In the genomic region with DNA sequence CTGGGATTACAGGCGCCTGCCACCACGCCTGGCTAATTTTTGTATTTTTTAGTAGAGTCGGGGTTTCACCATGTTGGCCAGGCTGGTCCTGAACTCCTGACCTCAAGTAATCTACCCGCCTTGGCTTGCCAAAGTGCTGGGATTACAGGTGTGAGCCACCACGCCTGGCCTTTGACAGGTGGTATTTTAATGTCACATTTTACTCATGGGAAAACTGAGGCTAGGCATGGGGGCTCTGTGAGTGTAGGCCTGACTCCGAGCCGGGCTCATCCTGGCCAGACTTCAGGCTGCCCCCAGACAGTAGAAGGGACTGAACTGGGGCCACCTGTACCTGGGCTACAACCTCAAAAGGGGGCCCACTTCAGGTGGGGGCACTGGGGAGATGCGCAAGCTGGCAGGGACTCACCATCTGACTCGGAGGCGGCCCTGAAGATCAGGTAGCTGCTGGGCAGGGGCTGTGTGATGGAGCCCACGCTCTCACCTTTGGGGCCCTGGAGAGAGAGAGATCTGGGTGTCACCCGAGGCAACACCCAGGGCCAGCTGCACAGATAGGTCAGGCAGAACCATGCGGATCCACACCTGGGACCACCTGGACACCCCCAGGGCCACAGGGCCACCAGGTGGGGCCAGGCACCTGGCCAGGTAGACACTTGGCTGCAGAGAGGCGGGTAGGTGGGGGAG, we compare ENCODE assay signal across 20 cellular contexts. TPM values are rescaled to one million over a fixed set of nuclear protein-coding genes. Genes with fewer than 3 reads are reported as not detected.
DNase-seq lines count a peak whose midpoint lies in the region; ATAC-seq and TF ChIP-seq lines count a peak whose summit lies in the region.
"Had no signal": no experiment of that assay in that cellular context is flagged by ENCODE, and none has a peak within 500 bp of the region (broad histone marks: within the 10 kb centered on the region; RNA-seq: fewer than 3 reads in every experiment).

No MANE protein-coding gene starts in this region.

- TF ChIP-seq POLR2A in uterus (IDR thresholded peaks at IDR 0.05), result no peak

- H3K4me1 ChIP-seq in left ventricle myocardium inferior (peaks cover 24% of the 10 kb centered on the region), uterus (peaks cover 6 to 16% of the 10 kb centered on the region in 2 donors), Caco-2 (no peaks in the 10 kb centered on the region)
- H3K4me1 ChIP-seq: BE2C had no signal

- H3K9me3 ChIP-seq in left ventricle myocardium inferior (replicated peaks) (peaks cover 10% of the 10 kb centered on the region), uterus (no peaks in the 10 kb centered on the region), Caco-2 (peaks cover 11% of the 10 kb centered on the region)
- H3K9me3 ChIP-seq: BE2C had no signal

- intact Hi-C loops in natural killer cell (cut with micrococcal nuclease), result no loop called here
- intact Hi-C loops in left ventricle myocardium inferior (cut with micrococcal nuclease), result loop anchor here (10.0 kb wide), 2 partner anchors 56 to 96 kb away; a partner anchor contains a TSS
- intact Hi-C loops in posterior vena cava (cut with DNase I), result no loop called here
- intact Hi-C loops in uterus (cut with DNase I; ENCODE audit: low total_unique reads), result no loop called here
- intact Hi-C loops in Caco-2 (cut with micrococcal nuclease; ENCODE audit: unreplicated experiment), result no loop called here

- no peaks in the 10 kb centered on the region for H3K9me3 Mint-ChIP-seq in natural killer cell
- no peaks in the 10 kb centered on the region for H3K9me3 Mint-ChIP-seq in natural killer cell treated with Interleukin-12 subunit alpha and Interleukin-12 subunit beta and Interleukin-15 and Interleukin-18, amount 100 ng/mL, for 72 hours
- H3K9me3 Mint-ChIP-seq in HFFc6, result peaks cover 17% of the 10 kb centered on the region
- no peaks in the 10 kb centered on the region for H3K9me3 Mint-ChIP-seq in osteocyte (ENCODE audit: unreplicated experiment)
- H3K9me3 Mint-ChIP-seq in Caco-2 (ENCODE audit: unreplicated experiment), result peaks cover 26% of the 10 kb centered on the region

- ATAC-seq in natural killer cell, result no peak
- ATAC-seq in natural killer cell treated with Interleukin-12 subunit alpha and Interleukin-12 subunit beta and Interleukin-15 and Interleukin-18, amount 100 ng/mL, for 72 hours, result no peak
- ATAC-seq: CD8-positive, alpha-beta T cell had no signal

- CTCF ChIA-PET in Caco-2 (lab: Charles Lee), result interaction anchor here (0.7 kb wide), 1 partner anchor 907 kb away, joined by 6 read pairs; no protein-coding TSS in a partner anchor

- POLR2A ChIA-PET in Caco-2 (lab: Charles Lee), result no interaction called here

- no peak overlapping the region for H3K4me3 ChIP-seq in left ventricle myocardium inferior
- H3K4me3 ChIP-seq in uterus, result no peak overlapping the region
- H3K4me3 ChIP-seq in Caco-2 (ENCODE audit: low read depth, low read length), result no peak overlapping the region
- H3K4me3 ChIP-seq: GM23248 had no signal

- peak overlapping the region in 1 of 2 donors; percentile 31 for H3K27ac Mint-ChIP-seq in natural killer cell
- H3K27ac Mint-ChIP-seq in natural killer cell treated with Interleukin-12 subunit alpha and Interleukin-12 subunit beta and Interleukin-15 and Interleukin-18, amount 100 ng/mL, for 72 hours, result no peak overlapping the region
- no peak overlapping the region for H3K27ac Mint-ChIP-seq in HFFc6
- H3K27ac Mint-ChIP-seq in osteocyte (ENCODE audit: unreplicated experiment), result no peak overlapping the region
- H3K27ac Mint-ChIP-seq in Caco-2 (ENCODE audit: unreplicated experiment), result no peak overlapping the region
- H3K27ac Mint-ChIP-seq: CD8-positive, alpha-beta T cell had no signal

- H3K36me3 ChIP-seq in left ventricle myocardium inferior (peaks cover 68% of the 10 kb centered on the region), uterus (no peaks in the 10 kb centered on the region), Caco-2 (ENCODE audit: control insufficient read depth, insufficient read depth, low read length) (no peaks in the 10 kb centered on the region)
- H3K36me3 ChIP-seq: BE2C had no signal

- H3K36me3 Mint-ChIP-seq in natural killer cell (peaks cover 21% of the 10 kb centered on the region), HFFc6 (ENCODE audit: low read depth) (peaks cover 40% of the 10 kb centered on the region), osteocyte (ENCODE audit: unreplicated experiment) (peaks cover 33% of the 10 kb centered on the region), Caco-2 (ENCODE audit: insufficient read depth, unreplicated experiment) (peaks cover 11% of the 10 kb centered on the region)
- peaks cover 19% of the 10 kb centered on the region for H3K36me3 Mint-ChIP-seq in natural killer cell treated with Interleukin-12 subunit alpha and Interleukin-12 subunit beta and Interleukin-15 and Interleukin-18, amount 100 ng/mL, for 72 hours

- DNase-seq in natural killer cell, result peak; percentile 14
- no peak for DNase-seq in natural killer cell treated with Interleukin-12 subunit alpha and Interleukin-12 subunit beta and Interleukin-15 and Interleukin-18, amount 100 ng/mL, for 72 hours (ENCODE audit: low spot score)
- DNase-seq in left ventricle myocardium inferior, result peak; percentile 13
- peak; percentile 75 for DNase-seq in posterior vena cava (ENCODE audit: low spot score)
- DNase-seq in uterus, result peak; percentile 12 to 13
- DNase-seq in HFFc6, result no peak
- DNase-seq in osteocyte (ENCODE audit: extremely low spot score, unreplicated experiment), result no peak
- no peak for DNase-seq in Caco-2
- DNase-seq: CD8-positive, alpha-beta T cell; DND-41; GF-D8; GM23248; KG1; NCI-H1092; NCI-H1694; NCI-H2107; NCI-H345; NCI-H69; NK-92 treated with Interleukin-12 subunit alpha and Interleukin-12 subunit beta, amount 100 ng/mL, for 24 hours had no signal

- H3K27ac ChIP-seq in left ventricle myocardium inferior (replicated peaks) (no peak overlapping the region), uterus (no peak overlapping the region)
- H3K27ac ChIP-seq: GM23248 had no signal

- H3K27me3 Mint-ChIP-seq in natural killer cell (ENCODE audit: low read depth in 2 of 2) (no peaks in the 10 kb centered on the region), HFFc6 (ENCODE audit: insufficient read depth) (no peaks in the 10 kb centered on the region; the same call in 1 of the 2 replicates), osteocyte (ENCODE audit: unreplicated experiment) (no peaks in the 10 kb centered on the region), Caco-2 (ENCODE audit: insufficient read depth, unreplicated experiment) (no peaks in the 10 kb centered on the region)
- H3K27me3 Mint-ChIP-seq in natural killer cell treated with Interleukin-12 subunit alpha and Interleukin-12 subunit beta and Interleukin-15 and Interleukin-18, amount 100 ng/mL, for 72 hours, result no peaks in the 10 kb centered on the region

- no TSS peak for BruUV-seq in Caco-2 (replicated peaks; lab: Mats Ljungman, UMichigan)

- no peak for TF ChIP-seq CTCF in natural killer cell (IDR thresholded peaks at IDR 0.05)
- TF ChIP-seq CTCF in left ventricle myocardium inferior (IDR thresholded peaks at IDR 0.05; ENCODE audit: borderline replicate concordance), result no peak
- TF ChIP-seq CTCF in uterus (IDR thresholded peaks at IDR 0.05), result no peak
- no peak for TF ChIP-seq CTCF in HFFc6 (IDR thresholded peaks at IDR 0.05)
- TF ChIP-seq CTCF in osteocyte (IDR thresholded peaks at IDR 0.05), result no peak
- no peak for TF ChIP-seq CTCF in Caco-2 (IDR thresholded peaks at IDR 0.05; ENCODE audit: insufficient read depth in 1 of 2, low read depth in 1 of 2, low read length in 1 of 2, severe bottlenecking in 1 of 2, unreplicated experiment in 1 of 2)

- no peak overlapping the region for H3K4me3 Mint-ChIP-seq in natural killer cell
- no peak overlapping the region for H3K4me3 Mint-ChIP-seq in natural killer cell treated with Interleukin-12 subunit alpha and Interleukin-12 subunit beta and Interleukin-15 and Interleukin-18, amount 100 ng/mL, for 72 hours
- H3K4me3 Mint-ChIP-seq in HFFc6, result no peak overlapping the region
- H3K4me3 Mint-ChIP-seq in osteocyte (ENCODE audit: unreplicated experiment), result no peak overlapping the region
- no peak overlapping the region for H3K4me3 Mint-ChIP-seq in Caco-2 (ENCODE audit: unreplicated experiment)
- H3K4me3 Mint-ChIP-seq: CD8-positive, alpha-beta T cell had no signal

- H3K4me1 Mint-ChIP-seq in natural killer cell, result peaks cover 18 to 20% of the 10 kb centered on the region in 2 donors
- peaks cover 0 to 5% of the 10 kb centered on the region in 2 donors for H3K4me1 Mint-ChIP-seq in natural killer cell treated with Interleukin-12 subunit alpha and Interleukin-12 subunit beta and Interleukin-15 and Interleukin-18, amount 100 ng/mL, for 72 hours (ENCODE audit: low read depth in 2 of 2)
- peaks cover 12% of the 10 kb centered on the region for H3K4me1 Mint-ChIP-seq in HFFc6 (ENCODE audit: low read depth)
- peaks cover 1% of the 10 kb centered on the region for H3K4me1 Mint-ChIP-seq in osteocyte (ENCODE audit: unreplicated experiment)
- H3K4me1 Mint-ChIP-seq in Caco-2 (ENCODE audit: low read depth, unreplicated experiment), result no peaks in the 10 kb centered on the region

- H3K27me3 ChIP-seq in left ventricle myocardium inferior (ENCODE audit: low read depth) (no peaks in the 10 kb centered on the region), uterus (no peaks in the 10 kb centered on the region), Caco-2 (replicated peaks; ENCODE audit: control insufficient read depth, insufficient read depth, low read length) (no peaks in the 10 kb centered on the region)
- H3K27me3 ChIP-seq: BE2C had no signal

RNA-seq across cellular contexts. Expression of a gene that starts 45.8 kb away (rescaled TPM):
- total RNA-seq in natural killer cell, result 100 to 1,000 TPM; 375 to 522 (median 377) TPM
- 10 to 100 TPM; 58.3 to 74.6 TPM for total RNA-seq in natural killer cell treated with Interleukin-12 subunit alpha and Interleukin-12 subunit beta and Interleukin-15 and Interleukin-18, amount 100 ng/mL, for 72 hours
- total RNA-seq in left ventricle myocardium inferior, result 11.4 TPM
- 10 to 100 TPM; 61.2 to 84.0 TPM for total RNA-seq in posterior vena cava
- 10 to 100 TPM; 24.7 to 83.3 (median 48.2) TPM for total RNA-seq in uterus
- 10 to 100 TPM; 32.6 to 42.6 (median 36.7) TPM for total RNA-seq in HFFc6 (2021; fragmentation: NEBNext Ultra II Directional; extraction: Animal tissue kit (Norgen Biotek cat#: 25700))
- 47.7 and 47.9 TPM in 2 replicates for total RNA-seq in osteocyte
- 4.9 and 5.5 TPM in 2 replicates for total RNA-seq in Caco-2 (2022)

Comparison
In these comparisons a context has a peak if more than half of its experiments do, and no peak if none do; other contexts are left out.
1. DNase-seq: peak in natural killer cell (single experiment), left ventricle myocardium inferior (single experiment), posterior vena cava (single experiment) and uterus (2 of 2); none in natural killer cell treated with Interleukin-12 subunit alpha and Interleukin-12 subunit beta and Interleukin-15 and Interleukin-18, amount 100 ng/mL, for 72 hours (single experiment), HFFc6 (single experiment), osteocyte (single experiment) and Caco-2 (0 of 2).